8 cellular contexts compared by ENCODE assay signal in the genomic region with DNA sequence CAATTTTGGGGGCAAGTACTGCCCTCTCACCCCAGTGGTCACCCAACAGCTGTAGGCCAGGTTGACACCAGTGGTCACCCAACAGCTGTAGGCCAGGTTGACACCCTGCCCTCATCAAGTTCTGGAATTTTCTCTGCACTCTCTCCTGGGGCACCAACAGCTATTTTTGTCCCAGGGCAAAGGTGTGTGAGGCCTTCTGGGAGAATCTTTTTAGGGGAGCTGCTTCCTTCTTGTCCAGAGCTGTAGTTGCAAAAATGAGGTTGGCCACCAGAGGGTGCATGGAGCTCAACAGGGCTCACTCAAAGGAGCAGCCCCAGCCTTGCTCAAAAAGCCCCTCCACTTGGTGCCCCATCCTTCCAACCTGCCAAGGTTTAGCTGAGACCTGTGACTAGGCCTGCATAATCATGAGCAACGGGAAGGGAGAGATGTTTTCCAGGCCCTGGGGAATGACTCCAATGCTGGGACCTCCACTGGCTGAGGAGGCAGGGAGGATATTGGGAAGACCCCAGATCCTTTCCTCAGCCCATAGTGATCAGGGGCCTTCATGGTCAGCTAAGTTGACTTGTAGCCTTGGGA.
A peak's percentile ranks its signal among the peaks of the same experiment; 100 is the strongest.
DNase-seq lines count a peak whose midpoint lies in the region; ATAC-seq and TF ChIP-seq lines count a peak whose summit lies in the region.

No MANE protein-coding gene starts in this region.

- DNase-seq in GM12864 (ENCODE audit: low read depth) (peak; percentile 15), NCI-H2196 (lab: John Stamatoyannopoulos, UW; ENCODE audit: unreplicated experiment) (peak; percentile 62), dedifferentiated amniotic fluid mesenchymal stem cell (ENCODE audit: extremely low spot score) (peak; percentile 74), midbrain (lab: John Stamatoyannopoulos, UW) (peak; percentile 66), epidermal melanocyte (ENCODE audit: insufficient read length, low spot score) (no peak)
- peak; percentile 61 to 70 for DNase-seq in activated CD4-positive, alpha-beta T cell treated with anti-CD3 and anti-CD28 coated beads, Interleukin-2, amount 50 U/mL, for 24 hours (ENCODE audit: low read depth in 1 of 2, low spot score in 1 of 2)
- DNase-seq in stimulated activated CD8-positive, alpha-beta memory T cell treated with anti-CD3 and anti-CD28 coated beads, Interleukin-7, amount 100 ng/mL, for 1 hour (ENCODE audit: low read depth in 2 of 2) = peak; percentile 37 to 61

- peak; percentile 74 for ATAC-seq in HG02610 (IDR thresholded peaks at IDR 0.05; ENCODE audit: unreplicated experiment)

- H3K4me3 ChIP-seq in GM12864 (ENCODE audit: low read depth, low read length) = no peak overlapping the region

- peak; percentile 89 for TF ChIP-seq CTCF in GM12864 (IDR thresholded peaks at IDR 0.05; ENCODE audit: low read depth, low read length, missing control alignments)
